ENCODE assay signal across 17 cellular contexts in genomic region chr19:38527466-38528136, GRCh38.
A peak's percentile ranks its signal among the peaks of the same experiment; 100 is the strongest.
DNase-seq lines count a peak whose midpoint lies in the region; ATAC-seq lines count a peak whose summit lies in the region.
"Had no signal": no experiment of that assay in that cellular context is flagged by ENCODE, and none has a peak within 500 bp of the region (broad histone marks: within the 10 kb centered on the region; RNA-seq: fewer than 3 reads in every experiment).

No MANE protein-coding gene starts in this region.

- intact Hi-C loops in activated naive CD4-positive, alpha-beta T cell treated with anti-CD3 and anti-CD28 coated beads for 36 hours (cut with micrococcal nuclease) = no loop called here

- H3K27me3 Mint-ChIP-seq in activated naive CD4-positive, alpha-beta T cell treated with anti-CD3 and anti-CD28 coated beads, Interleukin-2, amount 10 ng/mL, durations not matched to agents 7 days and 5 days = peaks cover 67% of the 10 kb centered on the region
- no peaks in the 10 kb centered on the region for H3K27me3 Mint-ChIP-seq in activated naive CD4-positive, alpha-beta T cell treated with anti-CD3 and anti-CD28 coated beads for 36 hours (ENCODE audit: low read depth)
- H3K27me3 Mint-ChIP-seq in activated CD8-positive, alpha-beta T cell treated with anti-CD3 and anti-CD28 coated beads, Interleukin-2, amount 10 ng/mL, durations not matched to agents 7 days and 5 days (ENCODE audit: low read depth) = peaks cover 7% of the 10 kb centered on the region

- no peaks in the 10 kb centered on the region for H3K36me3 Mint-ChIP-seq in activated naive CD4-positive, alpha-beta T cell treated with anti-CD3 and anti-CD28 coated beads, Interleukin-2, amount 10 ng/mL, durations not matched to agents 7 days and 5 days
- no peaks in the 10 kb centered on the region for H3K36me3 Mint-ChIP-seq in activated naive CD4-positive, alpha-beta T cell treated with anti-CD3 and anti-CD28 coated beads for 36 hours (ENCODE audit: low read depth)
- no peaks in the 10 kb centered on the region for H3K36me3 Mint-ChIP-seq in activated CD8-positive, alpha-beta T cell treated with anti-CD3 and anti-CD28 coated beads, Interleukin-2, amount 10 ng/mL, durations not matched to agents 7 days and 5 days (ENCODE audit: low read depth)
- H3K36me3 Mint-ChIP-seq: activated naive CD4-positive, alpha-beta T cell treated with anti-CD3 and anti-CD28 coated beads, Interleukin-2, amount 50 U/mL, for 72 hours had no signal

- peak overlapping the region; percentile 65 for H3K27ac Mint-ChIP-seq in activated naive CD4-positive, alpha-beta T cell treated with anti-CD3 and anti-CD28 coated beads, Interleukin-2, amount 10 ng/mL, durations not matched to agents 7 days and 5 days
- no peak overlapping the region for H3K27ac Mint-ChIP-seq in activated naive CD4-positive, alpha-beta T cell treated with anti-CD3 and anti-CD28 coated beads for 36 hours
- no peak overlapping the region for H3K27ac Mint-ChIP-seq in activated CD8-positive, alpha-beta T cell treated with anti-CD3 and anti-CD28 coated beads, Interleukin-2, amount 10 ng/mL, durations not matched to agents 7 days and 5 days
- H3K27ac Mint-ChIP-seq: activated naive CD4-positive, alpha-beta T cell treated with anti-CD3 and anti-CD28 coated beads, Interleukin-2, amount 50 U/mL, for 72 hours had no signal

- no peaks in the 10 kb centered on the region for H3K9me3 Mint-ChIP-seq in activated naive CD4-positive, alpha-beta T cell treated with anti-CD3 and anti-CD28 coated beads, Interleukin-2, amount 10 ng/mL, durations not matched to agents 7 days and 5 days
- H3K9me3 Mint-ChIP-seq in activated naive CD4-positive, alpha-beta T cell treated with anti-CD3 and anti-CD28 coated beads for 36 hours = no peaks in the 10 kb centered on the region
- no peaks in the 10 kb centered on the region for H3K9me3 Mint-ChIP-seq in activated CD8-positive, alpha-beta T cell treated with anti-CD3 and anti-CD28 coated beads, Interleukin-2, amount 10 ng/mL, durations not matched to agents 7 days and 5 days (ENCODE audit: insufficient read depth)
- H3K9me3 Mint-ChIP-seq: activated naive CD4-positive, alpha-beta T cell treated with anti-CD3 and anti-CD28 coated beads, Interleukin-2, amount 50 U/mL, for 72 hours; neural crest cell had no signal

- CTCF ChIA-PET in activated naive CD4-positive, alpha-beta T cell treated with anti-CD3 and anti-CD28 coated beads, Interleukin-2, amount 10 ng/mL, durations not matched to agents 7 days and 5 days (lab: Charles Lee) = interaction anchor here (2.6 kb wide), 1 partner anchor 12 kb away, joined by 8 read pairs; no protein-coding TSS in a partner anchor
- CTCF ChIA-PET in activated naive CD4-positive, alpha-beta T cell treated with anti-CD3 and anti-CD28 coated beads for 36 hours (lab: Charles Lee) = no interaction called here
- CTCF ChIA-PET in activated CD8-positive, alpha-beta T cell treated with anti-CD3 and anti-CD28 coated beads, Interleukin-2, amount 10 ng/mL, durations not matched to agents 7 days and 5 days (lab: Charles Lee) = no interaction called here

- POLR2A ChIA-PET in activated CD8-positive, alpha-beta T cell treated with anti-CD3 and anti-CD28 coated beads, Interleukin-2, amount 10 ng/mL, durations not matched to agents 7 days and 5 days (lab: Charles Lee) = no interaction called here

- peak; percentile 51 for DNase-seq in activated naive CD4-positive, alpha-beta T cell treated with anti-CD3 and anti-CD28 coated beads, Interleukin-2, amount 10 ng/mL, durations not matched to agents 7 days and 5 days
- DNase-seq in activated naive CD4-positive, alpha-beta T cell treated with anti-CD3 and anti-CD28 coated beads for 36 hours = no peak
- DNase-seq in NAMALWA (ENCODE audit: low spot score) (peak; percentile 59), GM19238 (ENCODE audit: insufficient read length, low spot score) (no peak)
- DNase-seq in activated CD8-positive, alpha-beta T cell treated with anti-CD3 and anti-CD28 coated beads, Interleukin-2, amount 10 ng/mL, durations not matched to agents 7 days and 5 days = peak; percentile 50
- DNase-seq in stimulated activated CD8-positive, alpha-beta memory T cell treated with anti-CD3 and anti-CD28 coated beads, Interleukin-4, amount 100 ng/mL, for 48 hours = peak; percentile 53
- DNase-seq: DMS 273 treated with DMSO at 0.1 percent for 48 hours; effector CD4-positive, alpha-beta T cell; HCEC 1CT; KBM-7; NCI-H1436 treated with DMSO at 0.1 percent for 48 hours; NCI-H510A treated with DMSO at 0.1 percent for 48 hours; stimulated activated naive CD4-positive, alpha-beta T cell treated with Interleukin-2 at 50 U/mL for 16 hours had no signal

- peaks cover 9% of the 10 kb centered on the region for H3K4me1 Mint-ChIP-seq in activated naive CD4-positive, alpha-beta T cell treated with anti-CD3 and anti-CD28 coated beads, Interleukin-2, amount 10 ng/mL, durations not matched to agents 7 days and 5 days
- H3K4me1 Mint-ChIP-seq in activated naive CD4-positive, alpha-beta T cell treated with anti-CD3 and anti-CD28 coated beads for 36 hours (ENCODE audit: low read depth) = no peaks in the 10 kb centered on the region
- H3K4me1 Mint-ChIP-seq in activated CD8-positive, alpha-beta T cell treated with anti-CD3 and anti-CD28 coated beads, Interleukin-2, amount 10 ng/mL, durations not matched to agents 7 days and 5 days (ENCODE audit: low read depth) = peaks cover 8% of the 10 kb centered on the region

- H3K4me3 Mint-ChIP-seq in activated naive CD4-positive, alpha-beta T cell treated with anti-CD3 and anti-CD28 coated beads, Interleukin-2, amount 10 ng/mL, durations not matched to agents 7 days and 5 days = no peak overlapping the region
- no peak overlapping the region for H3K4me3 Mint-ChIP-seq in activated naive CD4-positive, alpha-beta T cell treated with anti-CD3 and anti-CD28 coated beads for 36 hours
- H3K4me3 Mint-ChIP-seq in activated CD8-positive, alpha-beta T cell treated with anti-CD3 and anti-CD28 coated beads, Interleukin-2, amount 10 ng/mL, durations not matched to agents 7 days and 5 days = peak overlapping the region; percentile 35
- H3K4me3 Mint-ChIP-seq: neural crest cell had no signal

- ATAC-seq in activated CD8-positive, alpha-beta T cell treated with anti-CD3 and anti-CD28 coated beads, Interleukin-2, amount 10 ng/mL, durations not matched to agents 7 days and 5 days = peak; percentile 38
- ATAC-seq in HG03097 (IDR thresholded peaks at IDR 0.05; ENCODE audit: low FRiP score, unreplicated experiment) (no peak), HG02852 (IDR thresholded peaks at IDR 0.05; ENCODE audit: unreplicated experiment) (no peak)

Comparison
In these comparisons a context has a peak if more than half of its experiments do, and no peak if none do; other contexts are left out.
1. DNase-seq: peak in activated naive CD4-positive, alpha-beta T cell treated with anti-CD3 and anti-CD28 coated beads, Interleukin-2, amount 10 ng/mL, durations not matched to agents 7 days and 5 days (single experiment), NAMALWA (single experiment), activated CD8-positive, alpha-beta T cell treated with anti-CD3 and anti-CD28 coated beads, Interleukin-2, amount 10 ng/mL, durations not matched to agents 7 days and 5 days (single experiment) and stimulated activated CD8-positive, alpha-beta memory T cell treated with anti-CD3 and anti-CD28 coated beads, Interleukin-4, amount 100 ng/mL, for 48 hours (single experiment); none in activated naive CD4-positive, alpha-beta T cell treated with anti-CD3 and anti-CD28 coated beads for 36 hours (single experiment) and GM19238 (single experiment).